ENCODE assay signal across 28 cellular contexts in the genomic region with DNA sequence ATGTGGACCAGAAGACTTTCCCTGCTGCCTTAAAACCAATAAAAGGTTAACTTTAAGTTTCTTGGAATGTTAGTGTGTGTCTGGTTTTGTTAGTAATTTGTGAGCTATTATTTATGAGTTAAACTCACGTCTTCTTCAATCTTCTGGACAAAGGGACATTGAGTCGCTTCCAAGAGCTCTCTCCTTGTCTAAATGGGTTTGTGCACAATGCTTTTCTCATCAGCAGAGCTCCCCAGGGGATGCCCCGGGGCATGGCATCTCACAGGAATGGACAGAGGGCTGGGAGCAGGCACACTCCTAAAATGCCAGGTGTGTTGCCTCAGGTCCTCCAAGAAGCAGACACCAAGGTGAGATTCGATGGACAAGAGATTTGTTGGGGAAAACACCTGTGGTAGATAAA.
"Had no signal": no experiment of that assay in that cellular context is flagged by ENCODE, and none has a peak within 500 bp of the region (broad histone marks: within the 10 kb centered on the region; RNA-seq: fewer than 3 reads in every experiment).

No MANE protein-coding gene starts in this region.

- H3K36me3 Mint-ChIP-seq: naive B cell, T-cell had no signal

- H3K27me3 ChIP-seq: brain microvascular endothelial cell, hepatocyte, upper lobe of right lung had no signal

- H3K9me3 Mint-ChIP-seq: activated naive CD8-positive, alpha-beta T cell treated with anti-CD3 and anti-CD28 coated beads for 36 hours; naive B cell; neural crest cell; stimulated activated naive B cell treated with anti-CD40 and anti-IgM and Interleukin-4, amounts not matched to agents 10 μg/mL and 1 μg/mL and 100 μg/mL, for 72 hours; T-cell had no signal

- H3K4me3 ChIP-seq: coronary artery, dorsolateral prefrontal cortex, gastroesophageal sphincter, hepatocyte, psoas muscle, stomach, tibial artery, upper lobe of right lung had no signal

- H3K4me1 ChIP-seq: parathyroid adenoma, psoas muscle had no signal

- H3K9me3 ChIP-seq: gastroesophageal sphincter, psoas muscle, stomach, tibial artery, upper lobe of right lung had no signal

- H3K27ac Mint-ChIP-seq: activated CD4-positive, alpha-beta T cell treated with anti-CD3 and anti-CD28 coated beads for 36 hours; stimulated activated naive B cell treated with anti-CD40 and anti-IgM and Interleukin-4, amounts not matched to agents 10 μg/mL and 1 μg/mL and 100 μg/mL, for 72 hours; T-cell had no signal

- DNase-seq: activated CD4-positive, alpha-beta T cell treated with anti-CD3 and anti-CD28 coated beads for 36 hours; activated CD4-positive, alpha-beta T cell treated with anti-CD3 and anti-CD28 coated beads, Interleukin-2, amount 50 U/mL, for 48 hours; activated CD4-positive, CD25-positive, alpha-beta regulatory T cell; activated naive CD4-positive, alpha-beta T cell; activated naive CD8-positive, alpha-beta T cell treated with anti-CD3 and anti-CD28 coated beads for 36 hours; activated T-cell treated with anti-CD3 and anti-CD28 coated beads, Interleukin-2, amount 50 U/mL, for 48 hours; amniotic stem cell; brain microvascular endothelial cell; dorsolateral prefrontal cortex; effector memory CD4-positive, alpha-beta T cell; left cardiac atrium; left ventricle myocardium superior; mammary epithelial cell; naive B cell; occipital lobe; psoas muscle; stimulated activated CD4-positive, alpha-beta T cell treated with anti-CD3 and anti-CD28 coated beads, Interleukin-15, amount 100 ng/mL, for 24 hours; stimulated activated CD4-positive, alpha-beta T cell treated with anti-CD3 and anti-CD28 coated beads, Interleukin-2, amount 100 ng/mL, for 24 hours; stimulated activated naive B cell treated with anti-CD40 and anti-IgM and Interleukin-4, amounts not matched to agents 10 μg/mL and 1 μg/mL and 100 μg/mL, for 72 hours; stomach; T-cell; tibial artery; upper lobe of right lung had no signal

- H3K27ac ChIP-seq: brain microvascular endothelial cell, coronary artery, dorsolateral prefrontal cortex, gastroesophageal sphincter, hepatocyte, parathyroid adenoma, psoas muscle, stomach, tibial artery, upper lobe of right lung had no signal

- ATAC-seq: activated CD4-positive, alpha-beta T cell treated with anti-CD3 and anti-CD28 coated beads for 36 hours; gastroesophageal sphincter; left ventricle myocardium superior; psoas muscle; stimulated activated naive B cell treated with anti-CD40 and anti-IgM and Interleukin-4, amounts not matched to agents 10 μg/mL and 1 μg/mL and 100 μg/mL, for 72 hours; T-cell had no signal

- H3K36me3 ChIP-seq: brain microvascular endothelial cell, gastroesophageal sphincter, stomach, tibial artery, upper lobe of right lung had no signal

- H3K4me3 Mint-ChIP-seq: activated CD4-positive, alpha-beta T cell treated with anti-CD3 and anti-CD28 coated beads for 36 hours; activated naive CD8-positive, alpha-beta T cell treated with anti-CD3 and anti-CD28 coated beads for 36 hours; naive B cell; neural crest cell had no signal
